Comparison of ENCODE assay signal across 22 cellular contexts in genomic region chr15:37907136-37907535, GRCh38. TPM values are rescaled to one million over a fixed set of nuclear protein-coding genes. Genes with fewer than 3 reads are reported as not detected.
DNase-seq lines count a peak whose midpoint lies in the region; ATAC-seq, FAIRE-seq and TF ChIP-seq lines count a peak whose summit lies in the region.
"Had no signal": no experiment of that assay in that cellular context is flagged by ENCODE, and none has a peak within 500 bp of the region (broad histone marks: within the 10 kb centered on the region; RNA-seq: fewer than 3 reads in every experiment).

No MANE protein-coding gene starts in this region.

- DNase-seq in Calu3 (peak; percentile 24), HT-29 (ENCODE audit: low spot score) (peak; percentile 66), amniotic epithelial cell (ENCODE audit: low read depth) (peak; percentile 23)
- DNase-seq in activated CD4-positive, CD25-positive, alpha-beta regulatory T cell (lab: John Stamatoyannopoulos, UW) = no peak
- DNase-seq in stimulated activated CD4-positive, alpha-beta T cell treated with anti-CD3 and anti-CD28 coated beads, Interleukin-4, amount 100 ng/mL, for 1 hour = no peak
- DNase-seq: activated CD4-positive, alpha-beta T cell treated with anti-CD3 and anti-CD28 coated beads for 4 hours; activated naive CD4-positive, alpha-beta T cell treated with Interleukin-2 at 50 U/mL for 16 hours; Caco-2; NCI-H1105; NCI-H226; ovary; SJCRH30; stimulated activated CD4-positive, alpha-beta T cell treated with anti-CD3 and anti-CD28 coated beads, Interleukin-2, amount 100 ng/mL, for 48 hours; stimulated activated CD8-positive, alpha-beta memory T cell treated with anti-CD3 and anti-CD28 coated beads, Interleukin-4, amount 100 ng/mL, for 48 hours; T1000; testis had no signal

- H3K27ac Mint-ChIP-seq in Calu3 (ENCODE audit: unreplicated experiment) = no peak overlapping the region

- intact Hi-C loops in Calu3 (cut with micrococcal nuclease; ENCODE audit: unreplicated experiment) = no loop called here

- CTCF ChIA-PET in Calu3 (lab: Charles Lee) = no interaction called here

- BruUV-seq in Calu3 (replicated peaks; lab: Mats Ljungman, UMichigan) = no TSS peak

- no peak for TF ChIP-seq CTCF in Calu3 (IDR thresholded peaks at IDR 0.05; ENCODE audit: unreplicated experiment)

- no peaks in the 10 kb centered on the region for H3K27me3 Mint-ChIP-seq in Calu3 (ENCODE audit: unreplicated experiment)

- no peaks in the 10 kb centered on the region for H3K4me1 Mint-ChIP-seq in Calu3 (ENCODE audit: low read depth, unreplicated experiment)

- no peak for ATAC-seq in GM18511 (IDR thresholded peaks at IDR 0.05; ENCODE audit: unreplicated experiment)
- ATAC-seq in HG03354 (IDR thresholded peaks at IDR 0.05; ENCODE audit: poor library complexity, severe bottlenecking, unreplicated experiment) = no peak
- ATAC-seq: body of pancreas, K562, left lobe of liver had no signal

- H3K9me3 Mint-ChIP-seq in Calu3 (ENCODE audit: low read depth, unreplicated experiment) = no peaks in the 10 kb centered on the region

- peak; percentile 97 for FAIRE-seq in islet of Langerhans (lab: Jason Lieb, UNC)
- FAIRE-seq: K562 had no signal

- no peaks in the 10 kb centered on the region for H3K36me3 Mint-ChIP-seq in Calu3 (ENCODE audit: insufficient read depth, unreplicated experiment)

- H3K4me3 Mint-ChIP-seq in Calu3 (ENCODE audit: low read depth, unreplicated experiment) = no peak overlapping the region

RNA-seq across cellular contexts. Expression of gene TMCO5A, which starts 27.3 kb away (rescaled TPM):
- not detected in 2 replicates for total RNA-seq in Calu3 (2022)
- total RNA-seq in HT-29 (2014; rRNA removed; shearing (Covaris generic)) = not detected in 2 replicates
- total RNA-seq: body of pancreas, Caco-2, K562, left lobe of liver, ovary, SJCRH30 had no signal

Comparison
In these comparisons a context has a peak if more than half of its experiments do, and no peak if none do; other contexts are left out.
1. DNase-seq: peak in Calu3 (single experiment), HT-29 (single experiment) and amniotic epithelial cell (single experiment); none in activated CD4-positive, CD25-positive, alpha-beta regulatory T cell (0 of 4) and stimulated activated CD4-positive, alpha-beta T cell treated with anti-CD3 and anti-CD28 coated beads, Interleukin-4, amount 100 ng/mL, for 1 hour (single experiment).